ENCODE assay signal across 18 cellular contexts in the genomic region with DNA sequence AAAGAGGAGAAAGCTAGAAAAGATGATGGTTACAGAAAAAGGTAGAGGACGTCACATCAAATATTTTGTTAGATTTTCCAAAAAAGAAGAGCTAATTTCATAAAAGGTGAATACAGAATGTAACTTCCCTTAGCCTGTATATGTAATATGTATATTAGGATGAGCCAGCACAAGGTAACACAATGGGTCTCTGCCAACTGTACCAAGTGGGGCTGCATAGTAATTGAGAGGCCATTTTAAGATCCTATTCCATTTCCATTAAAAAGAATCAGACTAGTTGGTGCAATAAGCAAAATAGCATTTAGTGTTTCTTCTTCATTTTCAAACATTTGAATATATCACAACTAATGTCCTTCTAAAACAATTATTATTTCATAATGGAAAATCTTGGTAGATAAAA.
DNase-seq lines count a peak whose midpoint lies in the region; ATAC-seq, FAIRE-seq and TF ChIP-seq lines count a peak whose summit lies in the region.
"Had no signal": no experiment of that assay in that cellular context is flagged by ENCODE, and none has a peak within 500 bp of the region (broad histone marks: within the 10 kb centered on the region; RNA-seq: fewer than 3 reads in every experiment).

No MANE protein-coding gene starts in this region.

- POLR2A ChIA-PET in IMR-90 (lab: Charles Lee; ENCODE audit: unreplicated experiment) = no interaction called here
- POLR2A ChIA-PET in activated CD4-positive, alpha-beta T cell treated with anti-CD3 and anti-CD28 coated beads for 36 hours (lab: Charles Lee) = no interaction called here

- no peak overlapping the region for H2AK5ac ChIP-seq in IMR-90 (ENCODE audit: low read depth, low read length)

- no TSS peak for BruUV-seq in IMR-90 (replicated peaks; lab: Mats Ljungman, UMichigan)

- H3K9me3 Mint-ChIP-seq in activated CD4-positive, alpha-beta T cell treated with anti-CD3 and anti-CD28 coated beads for 36 hours (ENCODE audit: low read depth) = peaks cover 1% of the 10 kb centered on the region

- dilution Hi-C loops in IMR-90 (cut with HindIII; ENCODE audit: low sequenced_read_pairs, unreplicated experiment) = no loop called here

- peak overlapping the region; percentile 94 for H2BK5ac ChIP-seq in IMR-90 (ENCODE audit: low read depth, low read length, poor library complexity, severe bottlenecking)

- no peak for TF ChIP-seq RAD21 in IMR-90 (IDR thresholded peaks at IDR 0.05; ENCODE audit: low read length)

- H2AFZ ChIP-seq in ACC112 (ENCODE audit: low read length, unreplicated experiment) (no peak overlapping the region), IMR-90 (replicated peaks; ENCODE audit: low read length, poor library complexity) (no peak overlapping the region)

- H3K4me1 ChIP-seq in ACC112 (ENCODE audit: control insufficient read depth, insufficient read depth, low read length, unreplicated experiment) (peaks cover 41% of the 10 kb centered on the region), IMR-90 (ENCODE audit: control insufficient read depth, insufficient read depth, low read length) (peaks cover 12% of the 10 kb centered on the region)

- no peak overlapping the region for H3K4me3 Mint-ChIP-seq in activated CD4-positive, alpha-beta T cell treated with anti-CD3 and anti-CD28 coated beads for 36 hours
- H3K4me3 Mint-ChIP-seq: CD14-positive monocyte had no signal

- H3K4ac ChIP-seq in IMR-90 (ENCODE audit: low read depth, low read length) = peak overlapping the region; percentile 64

- H4K20me1 ChIP-seq in IMR-90 (ENCODE audit: insufficient read depth, low read length) = no peaks in the 10 kb centered on the region

- H3K4me3 ChIP-seq in ACC112 (ENCODE audit: low read depth, low read length) (no peak overlapping the region), IMR-90 (ENCODE audit: insufficient read depth, low read depth, low read length) (no peak overlapping the region), brain microvascular endothelial cell (ENCODE audit: low read depth, low read length) (no peak overlapping the region)

- peak; percentile 38 for FAIRE-seq in islet of Langerhans (lab: Jason Lieb, UNC)

- H3K27ac Mint-ChIP-seq in activated CD4-positive, alpha-beta T cell treated with anti-CD3 and anti-CD28 coated beads for 36 hours = no peak overlapping the region
- H3K27ac Mint-ChIP-seq: CD14-positive monocyte had no signal

- intact Hi-C loops in IMR-90 (cut with micrococcal nuclease) = no loop called here
- intact Hi-C loops in activated CD4-positive, alpha-beta T cell treated with anti-CD3 and anti-CD28 coated beads for 36 hours (cut with DNase I, micrococcal nuclease) = no loop called here

- peaks cover 3% of the 10 kb centered on the region for H3K4me1 Mint-ChIP-seq in activated CD4-positive, alpha-beta T cell treated with anti-CD3 and anti-CD28 coated beads for 36 hours
- H3K4me1 Mint-ChIP-seq: CD14-positive monocyte had no signal

- H2BK15ac ChIP-seq in IMR-90 (ENCODE audit: low read depth, low read length) = no peak overlapping the region

- no peaks in the 10 kb centered on the region for H3K9me3 ChIP-seq in IMR-90 (ENCODE audit: control insufficient read depth, insufficient read depth, low read length)
- H3K9me3 ChIP-seq: SK-N-SH had no signal

- H4K91ac ChIP-seq in IMR-90 (ENCODE audit: insufficient read depth, low read depth, low read length) = no peak overlapping the region

- H3K27me3 ChIP-seq in ACC112 (ENCODE audit: insufficient read depth, low read length) (no peaks in the 10 kb centered on the region), IMR-90 (ENCODE audit: control insufficient read depth, insufficient read depth, low read length) (no peaks in the 10 kb centered on the region), brain microvascular endothelial cell (replicated peaks) (no peaks in the 10 kb centered on the region)

- H2BK120ac ChIP-seq in IMR-90 (ENCODE audit: low read depth, low read length) = peak overlapping the region; percentile 75; the same call in 1 of the 2 replicates

- in situ Hi-C loops in IMR-90 (cut with MboI; ENCODE audit: low sequenced_read_pairs) (no loop called here), brain microvascular endothelial cell (cut with HindIII; ENCODE audit: low pct_ligation_motif_present, low sequenced_read_pairs) (no loop called here)

- H3K36me3 ChIP-seq in ACC112 (ENCODE audit: insufficient read depth, low read length) (no peaks in the 10 kb centered on the region), IMR-90 (ENCODE audit: control insufficient read depth, insufficient read depth, low read length) (no peaks in the 10 kb centered on the region; the same call in 1 of the 2 replicates), brain microvascular endothelial cell (replicated peaks) (no peaks in the 10 kb centered on the region)

- H3K14ac ChIP-seq in IMR-90 (replicated peaks; ENCODE audit: low read depth, low read length) = no peak overlapping the region

- TF ChIP-seq POLR2A in IMR-90 (IDR thresholded peaks at IDR 0.05; ENCODE audit: low read depth, low read length) = no peak

- ATAC-seq in IMR-90 (ENCODE audit: low read depth) (no peak), GM18517 (IDR thresholded peaks at IDR 0.05; ENCODE audit: unreplicated experiment) (no peak)
- no peak for ATAC-seq in activated CD4-positive, alpha-beta T cell treated with anti-CD3 and anti-CD28 coated beads for 36 hours

- H3K9me1 ChIP-seq in IMR-90 (ENCODE audit: insufficient read depth, low read length) = peaks cover 5% of the 10 kb centered on the region; the same call in 1 of the 2 replicates

- H3K23ac ChIP-seq in IMR-90 (ENCODE audit: low read depth, low read length) = peak overlapping the region; percentile 84; the same call in 1 of the 2 replicates

- peaks cover 4 to 30% of the 10 kb centered on the region in 2 experiments; a peak in 3 of 4 replicates for H3K79me1 ChIP-seq in IMR-90 (ENCODE audit: low read depth in 1 of 2, low read length in 2 of 2)

- H3K27me3 Mint-ChIP-seq in activated CD4-positive, alpha-beta T cell treated with anti-CD3 and anti-CD28 coated beads for 36 hours = no peaks in the 10 kb centered on the region

- no peak overlapping the region for H3K9ac ChIP-seq in IMR-90 (ENCODE audit: low read depth, low read length)
- H3K9ac ChIP-seq: SK-N-SH had no signal

- DNase-seq in IMR-90 = no peak
- DNase-seq in brain microvascular endothelial cell = no peak
- DNase-seq in activated CD4-positive, alpha-beta T cell treated with anti-CD3 and anti-CD28 coated beads for 36 hours = no peak
- DNase-seq in NCI-H1436 (lab: John Stamatoyannopoulos, UW) = no peak
- DNase-seq: DMS 273 treated with DMSO at 0.1 percent for 48 hours, GDM1, H7, NCI-H1105, NCI-H1694, NCI-H2227 treated with DMSO at 0.1 percent for 48 hours, NCI-H524, SHP77, SK-N-SH, T-helper 1 cell had no signal

- H3K56ac ChIP-seq in IMR-90 (ENCODE audit: extremely low read depth, insufficient read depth, low read length) = no peak overlapping the region

- CTCF ChIA-PET in IMR-90 (lab: Yijun Ruan, JAX) = no interaction called here
- CTCF ChIA-PET in activated CD4-positive, alpha-beta T cell treated with anti-CD3 and anti-CD28 coated beads for 36 hours (lab: Charles Lee) = no interaction called here

- WGBS in IMR-90 (ENCODE audit: extremely low coverage in 2 of 2, insufficient read length in 1 of 2), 2 experiments = no CpG with 5 or more reads among the region's 1 CpG

- H3K18ac ChIP-seq in IMR-90 (ENCODE audit: low read depth, low read length) = peak overlapping the region; percentile 77; the same call in 1 of the 2 replicates

- H2AK9ac ChIP-seq in IMR-90 (replicated peaks; ENCODE audit: low read depth, low read length, poor library complexity) = no peak overlapping the region

- no peaks in the 10 kb centered on the region for H3K36me3 Mint-ChIP-seq in activated CD4-positive, alpha-beta T cell treated with anti-CD3 and anti-CD28 coated beads for 36 hours (ENCODE audit: low read depth)
- H3K36me3 Mint-ChIP-seq: CD14-positive monocyte had no signal

- H3K79me2 ChIP-seq in ACC112 (ENCODE audit: control insufficient read depth, insufficient read depth, low read length, unreplicated experiment) = no peaks in the 10 kb centered on the region

- TF ChIP-seq CTCF in IMR-90 (conservative IDR thresholded peaks at IDR 0.05; ENCODE audit: low read depth, low read length) (no peak), brain microvascular endothelial cell (IDR thresholded peaks at IDR 0.05; ENCODE audit: low read depth, low read length, missing control alignments) (no peak)

- H4K8ac ChIP-seq in IMR-90 (ENCODE audit: low read depth in 2 of 2, low read length in 2 of 2) = peak overlapping the region; percentile 10 to 16; a peak in 1 of 4 replicates

- H4K5ac ChIP-seq in IMR-90 (ENCODE audit: low read depth, low read length) = peak overlapping the region; percentile 81; the same call in 1 of the 2 replicates

- no peak overlapping the region for H3K4me2 ChIP-seq in IMR-90 (ENCODE audit: low read depth, low read length)

- peak overlapping the region; percentile 64 for H3K27ac ChIP-seq in ACC112 (ENCODE audit: low read depth, low read length)
- H3K27ac ChIP-seq in IMR-90 (ENCODE audit: insufficient read depth, low read length) = no peak overlapping the region
- H3K27ac ChIP-seq in brain microvascular endothelial cell = peak overlapping the region; percentile 31

- H2BK20ac ChIP-seq in IMR-90 (ENCODE audit: low read depth, low read length) = peak overlapping the region; percentile 61; the same call in 1 of the 2 replicates

TF ChIP-seq in IMR-90, 13 proteins besides CTCF, POLR2A, EP300 and RAD21 (continues in another document):
- TF ChIP-seq ELK1 (IDR thresholded peaks at IDR 0.05; ENCODE audit: borderline replicate concordance, low read depth, low read length) (no peak), NFE2L2 (IDR thresholded peaks at IDR 0.05; ENCODE audit: low read depth, low read length) (no peak), RFX5 (IDR thresholded peaks at IDR 0.05; ENCODE audit: low read depth, low read length) (no peak), BHLHE40 (IDR thresholded peaks at IDR 0.05; ENCODE audit: low read depth, low read length) (no peak), CHD1 (IDR thresholded peaks at IDR 0.05; ENCODE audit: low read depth, low read length) (no peak)
- TF ChIP-seq, protein P1, sequence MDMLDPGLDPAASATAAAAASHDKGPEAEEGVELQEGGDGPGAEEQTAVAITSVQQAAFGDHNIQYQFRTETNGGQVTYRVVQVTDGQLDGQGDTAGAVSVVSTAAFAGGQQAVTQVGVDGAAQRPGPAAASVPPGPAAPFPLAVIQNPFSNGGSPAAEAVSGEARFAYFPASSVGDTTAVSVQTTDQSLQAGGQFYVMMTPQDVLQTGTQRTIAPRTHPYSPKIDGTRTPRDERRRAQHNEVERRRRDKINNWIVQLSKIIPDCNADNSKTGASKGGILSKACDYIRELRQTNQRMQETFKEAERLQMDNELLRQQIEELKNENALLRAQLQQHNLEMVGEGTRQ (IDR thresholded peaks at IDR 0.05; ENCODE audit: low read depth, low read length) = no peak
